1 cellular context compared by ENCODE assay signal in the genomic region with DNA sequence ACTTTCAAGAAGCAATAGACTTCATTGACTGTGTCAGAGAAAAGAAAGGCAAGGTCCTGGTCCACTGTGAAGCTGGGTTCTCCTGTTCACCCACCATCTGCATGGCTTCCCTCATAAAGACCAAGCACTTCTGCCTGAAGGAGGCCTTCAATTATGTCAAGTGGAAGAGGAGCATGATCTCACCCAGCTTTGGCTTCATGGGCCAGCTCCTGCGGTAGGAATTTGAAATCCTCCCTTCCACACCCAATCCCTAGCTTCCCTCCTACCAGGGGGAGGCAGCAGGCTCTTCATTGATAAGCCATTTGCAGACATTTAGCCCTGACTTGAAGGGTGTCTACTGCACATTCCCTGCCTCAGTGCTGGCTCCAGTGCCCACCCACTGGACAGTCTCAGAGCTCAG.
TF ChIP-seq lines count a peak whose summit lies in the region.

No MANE protein-coding gene starts in this region.

TF ChIP-seq in HEK293, 187 proteins besides CTCF, POLR2A, EP300 and RAD21 (continued from another document):
- peak; percentile 23; the same call in 1 of the 2 replicates for TF ChIP-seq ZNF398 (tag by site-specific recombination; IDR thresholded peaks at IDR 0.05)
- peak; percentile 73 for TF ChIP-seq ZNF600 (tag by site-specific recombination; IDR thresholded peaks at IDR 0.05)
- TF ChIP-seq KLF1 (tag by site-specific recombination; IDR thresholded peaks at IDR 0.05): peak; percentile 56; the same call in 1 of the 2 replicates
- 0 out of 2 replicates have a peak, but pooled peaks have one; percentile 15 for TF ChIP-seq ZNF366 (tag by site-specific recombination; conservative IDR thresholded peaks at IDR 0.05)
- TF ChIP-seq MZF1 (tag by site-specific recombination; IDR thresholded peaks at IDR 0.05; ENCODE audit: borderline replicate concordance): 0 out of 2 replicates have a peak, but pooled peaks have one; percentile 23
- TF ChIP-seq, protein P1, sequence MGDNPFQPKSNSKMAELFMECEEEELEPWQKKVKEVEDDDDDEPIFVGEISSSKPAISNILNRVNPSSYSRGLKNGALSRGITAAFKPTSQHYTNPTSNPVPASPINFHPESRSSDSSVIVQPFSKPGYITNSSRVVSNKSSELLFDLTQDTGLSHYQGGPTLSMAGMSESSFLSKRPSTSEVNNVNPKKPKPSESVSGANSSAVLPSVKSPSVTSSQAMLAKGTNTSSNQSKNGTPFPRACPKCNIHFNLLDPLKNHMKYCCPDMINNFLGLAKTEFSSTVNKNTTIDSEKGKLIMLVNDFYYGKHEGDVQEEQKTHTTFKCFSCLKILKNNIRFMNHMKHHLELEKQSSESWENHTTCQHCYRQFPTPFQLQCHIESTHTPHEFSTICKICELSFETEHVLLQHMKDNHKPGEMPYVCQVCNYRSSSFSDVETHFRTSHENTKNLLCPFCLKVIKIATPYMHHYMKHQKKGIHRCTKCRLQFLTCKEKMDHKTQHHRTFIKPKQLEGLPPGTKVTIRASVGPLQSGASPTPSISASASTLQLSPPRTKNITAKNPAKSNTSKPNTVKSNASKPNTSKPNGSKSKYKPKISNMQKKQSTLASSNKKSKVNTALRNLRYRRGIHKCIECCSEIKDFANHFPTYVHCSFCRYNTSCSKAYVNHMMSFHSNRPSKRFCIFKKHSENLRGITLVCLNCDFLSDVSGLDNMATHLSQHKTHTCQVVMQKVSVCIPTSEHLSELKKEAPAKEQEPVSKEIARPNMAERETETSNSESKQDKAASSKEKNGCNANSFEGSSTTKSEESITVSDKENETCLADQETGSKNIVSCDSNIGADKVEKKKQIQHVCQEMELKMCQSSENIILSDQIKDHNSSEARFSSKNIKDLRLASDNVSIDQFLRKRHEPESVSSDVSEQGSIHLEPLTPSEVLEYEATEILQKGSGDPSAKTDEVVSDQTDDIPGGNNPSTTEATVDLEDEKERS (tag by site-specific recombination; IDR thresholded peaks at IDR 0.05): no peak
- no peak for TF ChIP-seq REPIN1 (tag by site-specific recombination; IDR thresholded peaks at IDR 0.05; ENCODE audit: low read depth)
